In genomic region chr2:170365003-170365402, GRCh38 we compare ENCODE assay signal across 17 cellular contexts.
DNase-seq lines count a peak whose midpoint lies in the region; TF ChIP-seq lines count a peak whose summit lies in the region.
"Had no signal": no experiment of that assay in that cellular context is flagged by ENCODE, and none has a peak within 500 bp of the region (broad histone marks: within the 10 kb centered on the region; RNA-seq: fewer than 3 reads in every experiment).

No MANE protein-coding gene starts in this region.

- H3K27me3 ChIP-seq in mesenchymal stem cell (ENCODE audit: control insufficient read depth in 1 of 2, insufficient read depth in 1 of 2, low read length in 2 of 2) (peaks cover 50 to 59% of the 10 kb centered on the region in 2 experiments), Caco-2 (replicated peaks; ENCODE audit: control insufficient read depth, insufficient read depth, low read length) (no peaks in the 10 kb centered on the region)
- H3K27me3 ChIP-seq: BLaER1 had no signal

- WGBS in mesenchymal stem cell = 83% methylated on average over 5 of the region's 6 CpGs

- no TSS peak for BruUV-seq in Caco-2 (replicated peaks; lab: Mats Ljungman, UMichigan)

- no peak overlapping the region for H3K23ac ChIP-seq in mesenchymal stem cell (ENCODE audit: low read length in 2 of 2)

- POLR2A ChIA-PET in Caco-2 (lab: Charles Lee) = no interaction called here

- intact Hi-C loops in activated T-helper 2 cell treated with anti-CD3 and anti-CD28 coated beads, Interferon-gamma antibody, Interleukin-2, Interleukin-4, amounts not matched to agents 10 μg/mL and 5 μg/mL and 100 μg/mL, durations not matched to agents 14 hours and 24 hours and 36 hours (cut with micrococcal nuclease) = loop anchor here (10.0 kb wide), 1 partner anchor 1870 kb away; no protein-coding TSS in a partner anchor
- intact Hi-C loops in Caco-2 (cut with micrococcal nuclease; ENCODE audit: unreplicated experiment) = no loop called here

- H3K36me3 ChIP-seq in mesenchymal stem cell (ENCODE audit: control insufficient read depth in 1 of 2, insufficient read depth in 2 of 2, low read depth in 1 of 2, low read length in 2 of 2) (no peaks in the 10 kb centered on the region), Caco-2 (ENCODE audit: control insufficient read depth, insufficient read depth, low read length) (no peaks in the 10 kb centered on the region)
- H3K36me3 ChIP-seq: BLaER1 had no signal

- no peak overlapping the region for H3K4me3 Mint-ChIP-seq in T-helper 2 cell treated with Interferon-gamma antibody and Interleukin-4, amounts not matched to agents 5 μg/mL and 100 μg/mL, for 36 hours
- no peak overlapping the region for H3K4me3 Mint-ChIP-seq in activated T-helper 2 cell treated with anti-CD3 and anti-CD28 coated beads, Interferon-gamma antibody, Interleukin-2, Interleukin-4, amounts not matched to agents 10 μg/mL and 5 μg/mL and 100 μg/mL, durations not matched to agents 14 hours and 24 hours and 36 hours (ENCODE audit: low read depth)
- H3K4me3 Mint-ChIP-seq in type B pancreatic cell (no peak overlapping the region), Caco-2 (ENCODE audit: unreplicated experiment) (no peak overlapping the region)
- H3K4me3 Mint-ChIP-seq: B cell; CD4-positive, CD25-positive, alpha-beta regulatory T cell; CD8-positive, alpha-beta T cell had no signal

- no peak overlapping the region for H2BK120ac ChIP-seq in mesenchymal stem cell (ENCODE audit: low read depth, low read length)

- peak overlapping the region; percentile 8 for H2BK15ac ChIP-seq in mesenchymal stem cell (ENCODE audit: low read depth, poor library complexity, severe bottlenecking)

- no peaks in the 10 kb centered on the region for H3K79me1 ChIP-seq in mesenchymal stem cell (replicated peaks; ENCODE audit: low read length, poor library complexity, severe bottlenecking)

- H3K4me3 ChIP-seq in mesenchymal stem cell (ENCODE audit: insufficient read depth in 1 of 2, low read depth in 1 of 2, low read length in 2 of 2) (no peak overlapping the region), Caco-2 (ENCODE audit: low read depth, low read length) (no peak overlapping the region)
- H3K4me3 ChIP-seq: BLaER1 had no signal

- H4K91ac ChIP-seq in mesenchymal stem cell (ENCODE audit: low read length) = no peak overlapping the region

- H3K9me3 ChIP-seq in mesenchymal stem cell (ENCODE audit: control insufficient read depth, low read length) = no peaks in the 10 kb centered on the region
- H3K9me3 ChIP-seq in Caco-2 = no peaks in the 10 kb centered on the region
- H3K9me3 ChIP-seq: BLaER1 had no signal

- H3K4me2 ChIP-seq in mesenchymal stem cell (ENCODE audit: low read length, poor library complexity, severe bottlenecking) = no peak overlapping the region
- H3K4me2 ChIP-seq: BLaER1 had no signal

- no peaks in the 10 kb centered on the region for H3K36me3 Mint-ChIP-seq in T-helper 2 cell treated with Interferon-gamma antibody and Interleukin-4, amounts not matched to agents 5 μg/mL and 100 μg/mL, for 36 hours (ENCODE audit: low read depth)
- H3K36me3 Mint-ChIP-seq in activated T-helper 2 cell treated with anti-CD3 and anti-CD28 coated beads, Interferon-gamma antibody, Interleukin-2, Interleukin-4, amounts not matched to agents 10 μg/mL and 5 μg/mL and 100 μg/mL, durations not matched to agents 14 hours and 24 hours and 36 hours (ENCODE audit: low read depth) = no peaks in the 10 kb centered on the region
- H3K36me3 Mint-ChIP-seq in type B pancreatic cell = no peaks in the 10 kb centered on the region
- no peaks in the 10 kb centered on the region for H3K36me3 Mint-ChIP-seq in Caco-2 (ENCODE audit: insufficient read depth, unreplicated experiment)
- H3K36me3 Mint-ChIP-seq: CD4-positive, CD25-positive, alpha-beta regulatory T cell; CD8-positive, alpha-beta T cell had no signal

- no peak for TF ChIP-seq CTCF in type B pancreatic cell (conservative IDR thresholded peaks at IDR 0.05)
- TF ChIP-seq CTCF in Caco-2 (IDR thresholded peaks at IDR 0.05; ENCODE audit: insufficient read depth in 1 of 2, low read depth in 1 of 2, low read length in 1 of 2, severe bottlenecking in 1 of 2, unreplicated experiment in 1 of 2) = no peak

- H3K4me1 ChIP-seq in mesenchymal stem cell (ENCODE audit: control insufficient read depth, insufficient read depth, low read depth, low read length) (no peaks in the 10 kb centered on the region), Caco-2 (no peaks in the 10 kb centered on the region)

- H3K27ac ChIP-seq in mesenchymal stem cell (ENCODE audit: low read length, poor library complexity, severe bottlenecking) = no peak overlapping the region
- H3K27ac ChIP-seq: 22Rv1, BLaER1, C4-2B had no signal

- no peak overlapping the region for H4K8ac ChIP-seq in mesenchymal stem cell (ENCODE audit: low read length)

- no peak overlapping the region for H2AFZ ChIP-seq in mesenchymal stem cell (ENCODE audit: low read depth, low read length)

- H3K18ac ChIP-seq in mesenchymal stem cell (ENCODE audit: low read depth in 1 of 2, low read length in 2 of 2) = no peak overlapping the region

- no peak overlapping the region for H3K9ac ChIP-seq in mesenchymal stem cell (ENCODE audit: low read length)
- H3K9ac ChIP-seq: BLaER1 had no signal

- CTCF ChIA-PET in Caco-2 (lab: Charles Lee) = interaction anchor here (0.6 to 1.1 kb wide), 2 partner anchors 310 to 451 kb away, joined by 3 to 4 read pairs; no protein-coding TSS in a partner anchor

- DNase-seq in T-helper 2 cell treated with Interferon-gamma antibody and Interleukin-4, amounts not matched to agents 5 μg/mL and 100 μg/mL, for 36 hours (ENCODE audit: low spot score) = no peak
- DNase-seq in T-helper 2 cell (no peak), mesenchymal stem cell (no peak), type B pancreatic cell (ENCODE audit: extremely low spot score, unreplicated experiment) (no peak), Caco-2 (no peak), DMS 273 treated with DMSO at 0.1 percent for 48 hours (lab: John Stamatoyannopoulos, UW) (no peak)
- DNase-seq in activated T-helper 2 cell treated with anti-CD3 and anti-CD28 coated beads, Interferon-gamma antibody, Interleukin-2, Interleukin-4, amounts not matched to agents 10 μg/mL and 5 μg/mL and 100 μg/mL, durations not matched to agents 14 hours and 24 hours and 36 hours (ENCODE audit: low spot score) = no peak
- DNase-seq in stimulated activated naive CD4-positive, alpha-beta T cell (lab: John Stamatoyannopoulos, UW) = no peak
- DNase-seq: CD4-positive, CD25-positive, alpha-beta regulatory T cell; CD8-positive, alpha-beta T cell; DMS153; DND-41; H7 had no signal

- no peaks in the 10 kb centered on the region for H3K27me3 Mint-ChIP-seq in T-helper 2 cell treated with Interferon-gamma antibody and Interleukin-4, amounts not matched to agents 5 μg/mL and 100 μg/mL, for 36 hours (ENCODE audit: low read depth)
- H3K27me3 Mint-ChIP-seq in activated T-helper 2 cell treated with anti-CD3 and anti-CD28 coated beads, Interferon-gamma antibody, Interleukin-2, Interleukin-4, amounts not matched to agents 10 μg/mL and 5 μg/mL and 100 μg/mL, durations not matched to agents 14 hours and 24 hours and 36 hours (ENCODE audit: low read depth) = no peaks in the 10 kb centered on the region
- peaks cover 87% of the 10 kb centered on the region for H3K27me3 Mint-ChIP-seq in type B pancreatic cell
- peaks cover 7% of the 10 kb centered on the region for H3K27me3 Mint-ChIP-seq in Caco-2 (ENCODE audit: insufficient read depth, unreplicated experiment)

- no peak overlapping the region for H2AK5ac ChIP-seq in mesenchymal stem cell (ENCODE audit: low read length, severe bottlenecking)

- peaks cover 84% of the 10 kb centered on the region for H3K4me1 Mint-ChIP-seq in T-helper 2 cell treated with Interferon-gamma antibody and Interleukin-4, amounts not matched to agents 5 μg/mL and 100 μg/mL, for 36 hours (ENCODE audit: low read depth)
- peaks cover 88% of the 10 kb centered on the region for H3K4me1 Mint-ChIP-seq in activated T-helper 2 cell treated with anti-CD3 and anti-CD28 coated beads, Interferon-gamma antibody, Interleukin-2, Interleukin-4, amounts not matched to agents 10 μg/mL and 5 μg/mL and 100 μg/mL, durations not matched to agents 14 hours and 24 hours and 36 hours (ENCODE audit: low read depth)
- H3K4me1 Mint-ChIP-seq in type B pancreatic cell (ENCODE audit: unreplicated experiment) (peaks cover 8% of the 10 kb centered on the region), Caco-2 (ENCODE audit: low read depth, unreplicated experiment) (peaks cover 10% of the 10 kb centered on the region)

- H3K9me3 Mint-ChIP-seq in T-helper 2 cell treated with Interferon-gamma antibody and Interleukin-4, amounts not matched to agents 5 μg/mL and 100 μg/mL, for 36 hours = no peaks in the 10 kb centered on the region
- H3K9me3 Mint-ChIP-seq in activated T-helper 2 cell treated with anti-CD3 and anti-CD28 coated beads, Interferon-gamma antibody, Interleukin-2, Interleukin-4, amounts not matched to agents 10 μg/mL and 5 μg/mL and 100 μg/mL, durations not matched to agents 14 hours and 24 hours and 36 hours = no peaks in the 10 kb centered on the region
- H3K9me3 Mint-ChIP-seq in type B pancreatic cell (no peaks in the 10 kb centered on the region), Caco-2 (ENCODE audit: unreplicated experiment) (no peaks in the 10 kb centered on the region)
- H3K9me3 Mint-ChIP-seq: CD8-positive, alpha-beta T cell had no signal

- no peak overlapping the region for H2BK12ac ChIP-seq in mesenchymal stem cell (ENCODE audit: low read length in 2 of 2)

- H3K27ac Mint-ChIP-seq in T-helper 2 cell treated with Interferon-gamma antibody and Interleukin-4, amounts not matched to agents 5 μg/mL and 100 μg/mL, for 36 hours = peak overlapping the region; percentile 29
- peak overlapping the region; percentile 100 for H3K27ac Mint-ChIP-seq in activated T-helper 2 cell treated with anti-CD3 and anti-CD28 coated beads, Interferon-gamma antibody, Interleukin-2, Interleukin-4, amounts not matched to agents 10 μg/mL and 5 μg/mL and 100 μg/mL, durations not matched to agents 14 hours and 24 hours and 36 hours
- H3K27ac Mint-ChIP-seq in type B pancreatic cell (peak overlapping the region; percentile 78), Caco-2 (ENCODE audit: unreplicated experiment) (no peak overlapping the region)
- H3K27ac Mint-ChIP-seq: B cell; CD4-positive, CD25-positive, alpha-beta regulatory T cell; CD8-positive, alpha-beta T cell had no signal

- no peak overlapping the region for H3K4ac ChIP-seq in mesenchymal stem cell (ENCODE audit: low read depth in 1 of 2, low read length in 2 of 2)

- H2BK5ac ChIP-seq in mesenchymal stem cell (ENCODE audit: low read depth, low read length, poor library complexity, severe bottlenecking) = no peak overlapping the region

- H3K14ac ChIP-seq in mesenchymal stem cell (ENCODE audit: low read length in 2 of 2) = no peak overlapping the region
